ENCODE assay signal across 10 cellular contexts in genomic region chr14:54446201-54446693, GRCh38. TPM values are rescaled to one million over a fixed set of nuclear protein-coding genes. Genes with fewer than 3 reads are reported as not detected.
DNase-seq lines count a peak whose midpoint lies in the region; ATAC-seq and TF ChIP-seq lines count a peak whose summit lies in the region.
"Had no signal": no experiment of that assay in that cellular context is flagged by ENCODE, and none has a peak within 500 bp of the region (broad histone marks: within the 10 kb centered on the region; RNA-seq: fewer than 3 reads in every experiment).

No MANE protein-coding gene starts in this region.

- intact Hi-C loops in mammary epithelial cell (cut with micrococcal nuclease) = no loop called here
- intact Hi-C loops in cardiac septum (cut with DNase I) = no loop called here

- no TSS peak for BruUV-seq in mammary epithelial cell (replicated peaks; lab: Mats Ljungman, UMichigan)

- H2AFZ ChIP-seq in mammary epithelial cell (ENCODE audit: low read depth, low read length) = peak overlapping the region; percentile 37
- peak overlapping the region; percentile 74 for H2AFZ ChIP-seq in neuronal stem cell (ENCODE audit: low read length)

- peak; percentile 70 for DNase-seq in G401 (ENCODE audit: low spot score)
- DNase-seq in NCI-H2171 (lab: John Stamatoyannopoulos, UW) = peak; percentile 81
- peak; percentile 80 for DNase-seq in mammary epithelial cell
- no peak for DNase-seq in neuronal stem cell (ENCODE audit: low spot score)
- DNase-seq in cardiac septum (ENCODE audit: low spot score) = no peak
- no peak for DNase-seq in KG1 (lab: John Stamatoyannopoulos, UW)
- DNase-seq: EL had no signal

- H3K23ac ChIP-seq in neuronal stem cell (ENCODE audit: low read depth, low read length, poor library complexity) = no peak overlapping the region

- H4K20me1 ChIP-seq in mammary epithelial cell (ENCODE audit: insufficient read depth, low read length) = no peaks in the 10 kb centered on the region

- H3K4me2 ChIP-seq in mammary epithelial cell (ENCODE audit: insufficient read depth, low read depth, low read length) (peak overlapping the region; percentile 55), neuronal stem cell (ENCODE audit: insufficient read depth, low read length, poor library complexity, severe bottlenecking) (no peak overlapping the region)

- no peak for ATAC-seq in GM18505 (IDR thresholded peaks at IDR 0.05; ENCODE audit: unreplicated experiment)
- ATAC-seq in GM19455 (IDR thresholded peaks at IDR 0.05; ENCODE audit: unreplicated experiment) = no peak
- ATAC-seq: gastroesophageal sphincter had no signal

- no peak for TF ChIP-seq POLR2A in GM18505 (IDR thresholded peaks at IDR 0.05; ENCODE audit: borderline replicate concordance, extremely low read depth, insufficient read depth, insufficient read length)

- no peak overlapping the region for H3K4ac ChIP-seq in neuronal stem cell (ENCODE audit: low read length)

- H3K27ac ChIP-seq in mammary epithelial cell (ENCODE audit: insufficient read depth, low read depth, low read length) (peak overlapping the region; percentile 65), neuronal stem cell (replicated peaks; ENCODE audit: low read length) (no peak overlapping the region)

- no peak overlapping the region for H3K4me3 ChIP-seq in mammary epithelial cell (replicated peaks in 1 of 3; ENCODE audit: insufficient read depth in 1 of 3, low read depth in 2 of 3, low read length in 3 of 3)
- H3K4me3 ChIP-seq in neuronal stem cell (ENCODE audit: low read length in 2 of 2) = no peak overlapping the region
- H3K4me3 ChIP-seq: gastroesophageal sphincter had no signal

- no peak for TF ChIP-seq CTCF in mammary epithelial cell (conservative IDR thresholded peaks at IDR 0.05 in 1 of 2, IDR thresholded peaks at IDR 0.05 in 1 of 2; ENCODE audit: extremely low read depth in 1 of 2, insufficient read depth in 1 of 2, low read depth in 1 of 2, low read length in 2 of 2)

- H3K14ac ChIP-seq in neuronal stem cell (ENCODE audit: low read length) = no peak overlapping the region

- H3K9me3 ChIP-seq in mammary epithelial cell (replicated peaks; ENCODE audit: insufficient read depth, low read length) = no peaks in the 10 kb centered on the region
- H3K9me3 ChIP-seq in neuronal stem cell (replicated peaks in 1 of 2; ENCODE audit: control insufficient read depth in 2 of 2, insufficient read depth in 1 of 2, low read depth in 1 of 2, low read length in 2 of 2) = no peaks in the 10 kb centered on the region
- H3K9me3 ChIP-seq: gastroesophageal sphincter had no signal

- no peak overlapping the region for H3K18ac ChIP-seq in neuronal stem cell (ENCODE audit: low read length)

- no peaks in the 10 kb centered on the region for H3K79me2 ChIP-seq in mammary epithelial cell (ENCODE audit: insufficient read depth, low read length)

- H3K9ac ChIP-seq in mammary epithelial cell (ENCODE audit: insufficient read depth, low read length) = no peak overlapping the region
- H3K9ac ChIP-seq in neuronal stem cell (ENCODE audit: low read depth, low read length, poor library complexity) = no peak overlapping the region

- H3K79me1 ChIP-seq in neuronal stem cell (ENCODE audit: low read depth, low read length) = no peaks in the 10 kb centered on the region

- 2% methylated on average over 5 of the region's 5 CpGs for WGBS in mammary epithelial cell (ENCODE audit: low coverage, missing lambda C conversion rate)
- WGBS in neuronal stem cell (ENCODE audit: extremely low coverage in 2 of 2, insufficient read length in 2 of 2, insufficient replicate concordance in 1 of 2), 2 donors = no CpG with 5 or more reads among the region's 5 CpGs

- CTCF ChIA-PET in mammary epithelial cell (lab: Charles Lee; ENCODE audit: low non-redundant PET) = no interaction called here

- H2BK15ac ChIP-seq in neuronal stem cell (ENCODE audit: low read length) = no peak overlapping the region

- H2BK120ac ChIP-seq in neuronal stem cell (ENCODE audit: low read depth, low read length) = no peak overlapping the region

- H3K4me1 ChIP-seq in mammary epithelial cell (ENCODE audit: insufficient read depth, low read length) = peaks cover 34% of the 10 kb centered on the region
- peaks cover 4 to 8% of the 10 kb centered on the region in 2 donors for H3K4me1 ChIP-seq in neuronal stem cell (ENCODE audit: control insufficient read depth in 2 of 2, insufficient read depth in 1 of 2, low read depth in 1 of 2, low read length in 2 of 2)

- no peak overlapping the region for H4K8ac ChIP-seq in neuronal stem cell (ENCODE audit: low read depth, low read length)

- no peak overlapping the region for H2BK5ac ChIP-seq in neuronal stem cell (ENCODE audit: low read length)

- H3K36me3 ChIP-seq in mammary epithelial cell (ENCODE audit: insufficient read depth, low read length) (no peaks in the 10 kb centered on the region), neuronal stem cell (replicated peaks in 1 of 2; ENCODE audit: control insufficient read depth in 2 of 2, insufficient read depth in 2 of 2, low read length in 2 of 2) (no peaks in the 10 kb centered on the region)
- H3K36me3 ChIP-seq: gastroesophageal sphincter had no signal

- no peak overlapping the region for H4K91ac ChIP-seq in neuronal stem cell (ENCODE audit: low read depth, low read length, poor library complexity)

- H2BK12ac ChIP-seq in neuronal stem cell (ENCODE audit: low read length) = no peak overlapping the region

- H3K27me3 ChIP-seq in mammary epithelial cell (ENCODE audit: insufficient read depth, low read length) = no peaks in the 10 kb centered on the region
- peaks cover 0 to 3% (median 0%) of the 10 kb centered on the region in 3 experiments for H3K27me3 ChIP-seq in neuronal stem cell (ENCODE audit: control insufficient read depth in 3 of 3, insufficient read depth in 3 of 3, low read depth in 1 of 3, low read length in 3 of 3)
- H3K27me3 ChIP-seq: gastroesophageal sphincter had no signal

- dilution Hi-C loops in mammary epithelial cell (cut with HindIII; ENCODE audit: low sequenced_read_pairs) = no loop called here

- in situ Hi-C loops in G401 (cut with HindIII; ENCODE audit: low sequenced_read_pairs) = no loop called here
- in situ Hi-C loops in mammary epithelial cell (cut with MboI; ENCODE audit: low sequenced_read_pairs in 2 of 2) = no loop called here

- no peak overlapping the region for H2AK5ac ChIP-seq in neuronal stem cell (ENCODE audit: low read depth, low read length)

RNA-seq across cellular contexts. Expression of gene CNIH1, which starts 5.1 kb away (rescaled TPM):
- total RNA-seq in G401 (2014; rRNA removed; shearing (Covaris generic)) = 257 and 284 TPM in 2 replicates
- 100 to 1,000 TPM; 184 to 196 TPM for total RNA-seq in mammary epithelial cell
- 345 TPM for polyA plus RNA-seq in mammary epithelial cell
- 223 TPM for polyA minus RNA-seq in mammary epithelial cell
- 141 TPM for polyA plus RNA-seq in neuronal stem cell (2013, experiment 1 of 2)
- 128 TPM for polyA plus RNA-seq in neuronal stem cell (2013, experiment 2 of 2)
- 77.7 TPM for total RNA-seq in cardiac septum

RNA-seq across cellular contexts. Expression of gene GMFB, which starts 42.5 kb away (rescaled TPM):
- total RNA-seq in G401 (2014; rRNA removed; shearing (Covaris generic)) = 94.1 and 134 TPM in 2 replicates
- 100 to 1,000 TPM in 1 of 2 donors, 10 to 100 TPM in 1; 65.9 to 104 TPM for total RNA-seq in mammary epithelial cell
- polyA plus RNA-seq in mammary epithelial cell = 15.5 TPM
- 8.8 TPM for polyA minus RNA-seq in mammary epithelial cell
- 54.7 TPM for polyA plus RNA-seq in neuronal stem cell (2013, experiment 1 of 2)
- 55.2 TPM for polyA plus RNA-seq in neuronal stem cell (2013, experiment 2 of 2)
- total RNA-seq in cardiac septum = 29.5 TPM

RNA-seq across cellular contexts. Expression of gene CDKN3, which starts 49.4 kb away (rescaled TPM):
- total RNA-seq in G401 (2014; rRNA removed; shearing (Covaris generic)) = 110 and 135 TPM in 2 replicates
- 10 to 100 TPM in 1 of 2 donors, under 1 TPM in 1; 0.50 to 38.1 TPM for total RNA-seq in mammary epithelial cell
- polyA plus RNA-seq in mammary epithelial cell = 47.2 TPM
- not detected for polyA minus RNA-seq in mammary epithelial cell
- polyA plus RNA-seq in neuronal stem cell (2013, experiment 1 of 2) = 95.8 TPM
- polyA plus RNA-seq in neuronal stem cell (2013, experiment 2 of 2) = 96.2 TPM
- 4.7 TPM for total RNA-seq in cardiac septum

Comparison
In these comparisons a context has a peak if more than half of its experiments do, and no peak if none do; other contexts are left out.
1. DNase-seq: peak in G401 (single experiment), NCI-H2171 (single experiment) and mammary epithelial cell (single experiment); none in neuronal stem cell (single experiment), cardiac septum (single experiment) and KG1 (single experiment).